7 cellular contexts compared by ENCODE assay signal in the genomic region with DNA sequence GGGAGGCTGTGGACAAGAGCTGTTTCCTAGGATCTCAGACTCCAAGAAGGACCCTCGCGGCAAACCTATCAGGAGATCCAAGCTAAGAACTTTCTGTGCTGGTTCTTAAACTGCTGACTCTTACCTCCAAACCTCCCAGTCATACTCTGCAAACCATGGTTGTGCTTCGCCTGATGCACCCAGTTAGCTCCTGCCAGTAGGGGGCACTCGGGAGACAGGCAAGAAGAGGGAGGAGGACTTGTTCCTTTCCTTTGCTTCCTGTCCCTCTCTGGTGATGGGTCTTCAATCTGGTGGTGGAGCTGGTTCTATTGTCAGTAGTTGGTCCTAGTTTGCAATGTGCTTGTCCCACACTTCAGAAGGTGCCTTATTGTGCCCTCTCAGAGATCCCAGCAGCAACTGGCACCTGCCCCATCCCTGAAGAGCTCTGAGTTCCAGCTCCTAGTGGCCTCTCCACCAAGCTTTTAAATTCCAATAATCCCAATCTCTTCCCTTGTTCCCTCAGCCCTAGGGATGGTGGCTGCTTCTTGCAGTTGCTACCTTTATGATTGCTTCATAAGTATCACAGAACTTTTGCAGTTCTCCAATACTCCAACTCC.
A peak's percentile ranks its signal among the peaks of the same experiment; 100 is the strongest.
DNase-seq lines count a peak whose midpoint lies in the region; ATAC-seq lines count a peak whose summit lies in the region.

No MANE protein-coding gene starts in this region.

- ATAC-seq in HG02885 (IDR thresholded peaks at IDR 0.05; ENCODE audit: poor library complexity, unreplicated experiment) (no peak), HG03175 (IDR thresholded peaks at IDR 0.05; ENCODE audit: unreplicated experiment) (no peak)

- in situ Hi-C loops in G401 (cut with HindIII; ENCODE audit: low sequenced_read_pairs) (no loop called here), T47D (cut with HindIII; ENCODE audit: low pct_unique_long_range_greater_than_20kb, low sequenced_read_pairs) (no loop called here)

- DNase-seq in G401 (ENCODE audit: low spot score) (peak; percentile 20), KG1 (lab: John Stamatoyannopoulos, UW) (peak; percentile 1), RKO (ENCODE audit: low spot score) (peak; percentile 33), T47D (ENCODE audit: low read depth in 1 of 2, low spot score in 1 of 2) (peak; percentile 28 to 82), mucosa of gallbladder (ENCODE audit: low spot score) (peak; percentile 56)

Comparison
In these comparisons a context has a peak if more than half of its experiments do, and no peak if none do; other contexts are left out.
1. DNase-seq: peak in every context shown above with its lines; median percentile 56 in mucosa of gallbladder; 55 in T47D; 33 in RKO; 20 in G401; 1 in KG1.